ENCODE assay signal across 1 cellular context in the genomic region with DNA sequence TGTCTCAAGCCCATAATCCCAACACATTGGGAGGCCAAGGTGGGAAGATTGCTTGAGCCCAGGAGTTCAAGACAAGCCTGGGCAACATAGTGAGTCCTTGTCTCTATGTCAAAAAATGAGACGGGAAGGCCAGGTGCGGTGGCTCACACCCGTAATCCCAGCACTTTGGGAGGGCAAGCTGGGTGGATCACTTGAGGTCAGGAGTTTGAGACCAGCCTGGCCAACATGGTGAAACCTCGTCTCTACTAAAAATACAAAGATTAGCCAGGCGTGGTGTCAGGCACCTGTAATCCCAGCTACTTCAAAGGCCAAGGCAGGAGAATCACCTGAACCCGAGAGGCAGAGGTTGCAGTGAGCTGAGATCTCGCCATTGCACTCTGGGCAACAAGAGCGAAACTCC.
TF ChIP-seq lines count a peak whose summit lies in the region.

No MANE protein-coding gene starts in this region.

TF ChIP-seq in GM12878, 131 proteins besides CTCF, POLR2A, EP300 and RAD21:
- TF ChIP-seq, protein P1, sequence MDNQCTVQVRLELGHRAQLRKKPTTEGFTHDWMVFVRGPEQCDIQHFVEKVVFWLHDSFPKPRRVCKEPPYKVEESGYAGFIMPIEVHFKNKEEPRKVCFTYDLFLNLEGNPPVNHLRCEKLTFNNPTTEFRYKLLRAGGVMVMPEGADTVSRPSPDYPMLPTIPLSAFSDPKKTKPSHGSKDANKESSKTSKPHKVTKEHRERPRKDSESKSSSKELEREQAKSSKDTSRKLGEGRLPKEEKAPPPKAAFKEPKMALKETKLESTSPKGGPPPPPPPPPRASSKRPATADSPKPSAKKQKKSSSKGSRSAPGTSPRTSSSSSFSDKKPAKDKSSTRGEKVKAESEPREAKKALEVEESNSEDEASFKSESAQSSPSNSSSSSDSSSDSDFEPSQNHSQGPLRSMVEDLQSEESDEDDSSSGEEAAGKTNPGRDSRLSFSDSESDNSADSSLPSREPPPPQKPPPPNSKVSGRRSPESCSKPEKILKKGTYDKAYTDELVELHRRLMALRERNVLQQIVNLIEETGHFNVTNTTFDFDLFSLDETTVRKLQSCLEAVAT (IDR thresholded peaks at IDR 0.05) = peak; percentile 67
